In the genomic region with DNA sequence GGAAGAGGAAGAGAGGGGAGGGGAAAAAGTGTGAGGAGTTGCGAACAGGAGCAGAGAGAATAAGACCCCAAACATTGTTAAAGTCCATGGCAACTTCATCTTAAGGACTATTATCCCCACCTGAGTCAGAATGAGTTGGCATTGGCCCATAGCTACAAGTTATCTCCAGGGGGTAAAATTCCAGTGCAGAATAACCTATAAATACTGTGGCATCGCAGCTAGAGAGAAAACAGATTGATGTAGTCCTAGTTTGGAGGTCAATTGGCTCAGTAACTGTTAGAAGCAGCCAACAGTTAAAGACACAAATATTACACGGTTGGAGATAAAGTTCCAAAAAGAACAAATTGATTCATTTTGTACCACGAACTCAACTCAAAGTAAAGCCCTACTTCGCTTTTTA, we compare ENCODE assay signal across 22 cellular contexts.
A peak's percentile ranks its signal among the peaks of the same experiment; 100 is the strongest.
DNase-seq lines count a peak whose midpoint lies in the region; ATAC-seq and TF ChIP-seq lines count a peak whose summit lies in the region.
"Had no signal": no experiment of that assay in that cellular context is flagged by ENCODE, and none has a peak within 500 bp of the region (broad histone marks: within the 10 kb centered on the region; RNA-seq: fewer than 3 reads in every experiment).

No MANE protein-coding gene starts in this region.

- CTCF ChIA-PET in A673 (lab: Charles Lee): no interaction called here

- H3K36me3 ChIP-seq in A673 (ENCODE audit: insufficient read depth, low read length, poor library complexity, severe bottlenecking) (no peaks in the 10 kb centered on the region), mesenchymal stem cell (ENCODE audit: control insufficient read depth in 1 of 2, insufficient read depth in 2 of 2, low read depth in 1 of 2, low read length in 2 of 2) (no peaks in the 10 kb centered on the region)
- H3K36me3 ChIP-seq: neural progenitor cell, sigmoid colon had no signal

- no peak for TF ChIP-seq CTCF in A673 (conservative IDR thresholded peaks at IDR 0.05; ENCODE audit: low read depth, low read length)
- no peak for TF ChIP-seq CTCF in HFFc6 (IDR thresholded peaks at IDR 0.05)
- TF ChIP-seq CTCF in astrocyte of the spinal cord (IDR thresholded peaks at IDR 0.05; ENCODE audit: low read depth, low read length): no peak

- no peaks in the 10 kb centered on the region for H3K36me3 Mint-ChIP-seq in HFFc6 (ENCODE audit: low read depth)
- H3K36me3 Mint-ChIP-seq: CD8-positive, alpha-beta T cell; neural progenitor cell had no signal

- H3K4me1 ChIP-seq in A673 (ENCODE audit: insufficient read depth, low read length, poor library complexity, severe bottlenecking) (peaks cover 53% of the 10 kb centered on the region), mesenchymal stem cell (ENCODE audit: control insufficient read depth, insufficient read depth, low read depth, low read length) (no peaks in the 10 kb centered on the region)

- H3K4me3 ChIP-seq in A673 (ENCODE audit: low read depth, low read length, poor library complexity, severe bottlenecking) (no peak overlapping the region), astrocyte of the spinal cord (ENCODE audit: low read depth, low read length) (no peak overlapping the region), mesenchymal stem cell (ENCODE audit: insufficient read depth in 1 of 2, low read depth in 1 of 2, low read length in 2 of 2) (no peak overlapping the region)
- H3K4me3 ChIP-seq: neural progenitor cell, sigmoid colon had no signal

- no peak overlapping the region for H2BK5ac ChIP-seq in mesenchymal stem cell (ENCODE audit: low read depth, low read length, poor library complexity, severe bottlenecking)

- peak overlapping the region; percentile 8; the same call in 1 of the 2 replicates for H3K4me3 Mint-ChIP-seq in HFFc6
- H3K4me3 Mint-ChIP-seq: CD8-positive, alpha-beta T cell; neural progenitor cell had no signal

- no peaks in the 10 kb centered on the region for H3K27me3 ChIP-seq in A673 (replicated peaks; ENCODE audit: insufficient read depth, low read depth, low read length, poor library complexity)
- H3K27me3 ChIP-seq in mesenchymal stem cell (ENCODE audit: control insufficient read depth in 1 of 2, insufficient read depth in 1 of 2, low read length in 2 of 2): no peaks in the 10 kb centered on the region
- H3K27me3 ChIP-seq: neural progenitor cell, sigmoid colon had no signal

- no peak overlapping the region for H3K23ac ChIP-seq in mesenchymal stem cell (ENCODE audit: low read length in 2 of 2)

- peak overlapping the region; percentile 55 for H3K9ac ChIP-seq in mesenchymal stem cell (ENCODE audit: low read length)
- H3K9ac ChIP-seq: neural progenitor cell had no signal

- in situ Hi-C loops in astrocyte of the spinal cord (cut with HindIII; ENCODE audit: low sequenced_read_pairs): no loop called here

- H4K8ac ChIP-seq in mesenchymal stem cell (ENCODE audit: low read length): no peak overlapping the region

- no peak for ATAC-seq in HG02973 (IDR thresholded peaks at IDR 0.05; ENCODE audit: unreplicated experiment)
- no peak for ATAC-seq in GM19452 (IDR thresholded peaks at IDR 0.05; ENCODE audit: unreplicated experiment)
- ATAC-seq: CD8-positive, alpha-beta T cell had no signal

- peak overlapping the region; percentile 74 for H3K27ac ChIP-seq in A673 (ENCODE audit: low read depth, low read length, poor library complexity, severe bottlenecking)
- H3K27ac ChIP-seq in mesenchymal stem cell (ENCODE audit: low read length, poor library complexity, severe bottlenecking): peak overlapping the region; percentile 30
- H3K27ac ChIP-seq: neural progenitor cell, sigmoid colon had no signal

- no peaks in the 10 kb centered on the region for H3K79me1 ChIP-seq in mesenchymal stem cell (replicated peaks; ENCODE audit: low read length, poor library complexity, severe bottlenecking)

- peaks cover 50% of the 10 kb centered on the region for H3K4me1 Mint-ChIP-seq in HFFc6 (ENCODE audit: low read depth)

- H3K9me3 Mint-ChIP-seq in HFFc6: no peaks in the 10 kb centered on the region
- H3K9me3 Mint-ChIP-seq: CD8-positive, alpha-beta T cell; neural progenitor cell had no signal

- H2BK12ac ChIP-seq in mesenchymal stem cell (ENCODE audit: low read length in 2 of 2): no peak overlapping the region

- no peaks in the 10 kb centered on the region for H3K9me3 ChIP-seq in A673 (ENCODE audit: low read depth, low read length, poor library complexity, severe bottlenecking)
- H3K9me3 ChIP-seq in mesenchymal stem cell (ENCODE audit: control insufficient read depth, low read length): no peaks in the 10 kb centered on the region
- H3K9me3 ChIP-seq: sigmoid colon had no signal

- POLR2A ChIA-PET in A673 (lab: Charles Lee; ENCODE audit: low non-redundant PET): interaction anchor here (0.7 kb wide), 2 partner anchors 28 to 252 kb away, joined by 3 to 4 read pairs; no protein-coding TSS in a partner anchor

- H3K4ac ChIP-seq in mesenchymal stem cell (ENCODE audit: low read depth in 1 of 2, low read length in 2 of 2): no peak overlapping the region

- no peaks in the 10 kb centered on the region for H3K27me3 Mint-ChIP-seq in HFFc6 (ENCODE audit: insufficient read depth)

- H2BK15ac ChIP-seq in mesenchymal stem cell (ENCODE audit: low read depth, poor library complexity, severe bottlenecking): no peak overlapping the region

- no peak overlapping the region for H2AK5ac ChIP-seq in mesenchymal stem cell (ENCODE audit: low read length, severe bottlenecking)

- H2AFZ ChIP-seq in mesenchymal stem cell (ENCODE audit: low read depth, low read length): no peak overlapping the region

- no peak overlapping the region for H2BK120ac ChIP-seq in mesenchymal stem cell (ENCODE audit: low read depth, low read length)

- no TSS peak for BruUV-seq in A673 (replicated peaks; lab: Mats Ljungman, UMichigan)

- H3K27ac Mint-ChIP-seq in HFFc6: peak overlapping the region; percentile 67
- H3K27ac Mint-ChIP-seq: CD8-positive, alpha-beta T cell; neural progenitor cell had no signal

- H3K18ac ChIP-seq in mesenchymal stem cell (ENCODE audit: low read depth in 1 of 2, low read length in 2 of 2): no peak overlapping the region

- 62% methylated on average over 2 of the region's 5 CpGs for WGBS in mesenchymal stem cell

- intact Hi-C loops in A673 (cut with micrococcal nuclease; ENCODE audit: unreplicated experiment): loop anchor here (10.0 kb wide), 1 partner anchor 239 kb away; no protein-coding TSS in a partner anchor

- DNase-seq in A673 (ENCODE audit: low spot score): peak; percentile 44
- DNase-seq in HFFc6: no peak
- DNase-seq in astrocyte of the spinal cord (ENCODE audit: low read depth, low spot score): peak; percentile 66
- DNase-seq in mesenchymal stem cell: peak; percentile 3
- DNase-seq in SIG-M5 treated with dmso at 0.1 percent for 504 hours (lab: John Stamatoyannopoulos, UW; ENCODE audit: unreplicated experiment): no peak
- DNase-seq in NCI-H1694 treated with DMSO at 0.1 percent for 48 hours (lab: John Stamatoyannopoulos, UW): no peak
- DNase-seq: activated CD4-positive, alpha-beta T cell treated with anti-CD3 and anti-CD28 coated beads for 4 hours; activated naive CD4-positive, alpha-beta T cell treated with Interleukin-2 at 50 U/mL for 16 hours; CD8-positive, alpha-beta T cell; DMS79 treated with DMSO at 0.1 percent for 48 hours; hypothalamus; Kasumi-1; NCI-H1436; NCI-H2227 treated with DMSO at 0.1 percent for 48 hours; NK-92 treated with Interleukin-12 subunit alpha and Interleukin-12 subunit beta, amount 100 ng/mL, for 24 hours; SHP77 treated with DMSO at 0.1 percent for 48 hours; sigmoid colon; substantia nigra; T-helper 9 cell had no signal

- no peak overlapping the region for H4K91ac ChIP-seq in mesenchymal stem cell (ENCODE audit: low read length)

- no peak overlapping the region for H3K4me2 ChIP-seq in mesenchymal stem cell (ENCODE audit: low read length, poor library complexity, severe bottlenecking)
- H3K4me2 ChIP-seq: neural progenitor cell had no signal

- H3K14ac ChIP-seq in mesenchymal stem cell (ENCODE audit: low read length in 2 of 2): no peak overlapping the region

Comparison
In these comparisons a context has a peak if more than half of its experiments do, and no peak if none do; other contexts are left out.
1. DNase-seq: peak in A673 (single experiment), astrocyte of the spinal cord (single experiment) and mesenchymal stem cell (single experiment); none in HFFc6 (single experiment), SIG-M5 treated with dmso at 0.1 percent for 504 hours (single experiment) and NCI-H1694 treated with DMSO at 0.1 percent for 48 hours (single experiment).